Comparison of ENCODE assay signal across 1 cellular context in the genomic region with DNA sequence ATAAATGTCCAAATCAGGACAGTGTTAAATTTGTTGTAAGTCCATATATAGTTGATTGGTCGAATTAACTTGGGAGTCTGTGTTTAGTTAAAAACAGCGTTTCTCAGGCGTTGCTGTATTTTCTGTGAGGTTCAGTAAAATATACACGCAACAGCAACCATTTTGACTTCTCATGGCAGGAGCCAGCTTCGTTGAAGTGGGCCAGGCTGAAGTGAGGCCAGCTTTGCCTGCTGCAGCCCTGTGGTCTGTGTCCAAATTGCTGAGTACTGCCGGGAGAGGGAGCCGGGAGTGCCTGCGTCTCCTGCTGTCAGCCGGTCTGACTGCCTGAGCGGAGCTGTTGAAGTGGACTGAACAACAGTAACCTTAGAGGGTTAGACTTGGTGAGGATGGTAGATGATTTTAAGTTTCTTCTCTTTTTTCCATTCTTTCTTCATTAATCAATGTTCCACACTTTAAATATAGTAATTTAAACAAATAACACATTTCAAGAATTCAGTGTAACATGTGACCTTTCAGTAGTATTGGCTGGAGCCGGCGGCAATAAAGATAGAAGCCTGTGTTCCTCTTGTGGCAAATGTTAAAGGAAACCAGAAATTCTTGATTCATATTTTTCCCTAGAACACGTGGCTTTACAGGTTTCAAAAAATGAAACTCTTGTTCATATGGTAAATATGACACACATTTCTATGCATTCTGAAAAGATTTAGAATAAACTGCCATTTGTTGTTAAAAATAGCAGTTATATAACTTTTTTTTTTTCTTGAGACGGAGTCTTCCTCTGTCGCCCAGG.
TF ChIP-seq lines count a peak whose summit lies in the region.

No MANE protein-coding gene starts in this region.

TF ChIP-seq in HCT116, 20 proteins besides CTCF, POLR2A, EP300 and RAD21 (continued from another document):
- TF ChIP-seq, protein P1, sequence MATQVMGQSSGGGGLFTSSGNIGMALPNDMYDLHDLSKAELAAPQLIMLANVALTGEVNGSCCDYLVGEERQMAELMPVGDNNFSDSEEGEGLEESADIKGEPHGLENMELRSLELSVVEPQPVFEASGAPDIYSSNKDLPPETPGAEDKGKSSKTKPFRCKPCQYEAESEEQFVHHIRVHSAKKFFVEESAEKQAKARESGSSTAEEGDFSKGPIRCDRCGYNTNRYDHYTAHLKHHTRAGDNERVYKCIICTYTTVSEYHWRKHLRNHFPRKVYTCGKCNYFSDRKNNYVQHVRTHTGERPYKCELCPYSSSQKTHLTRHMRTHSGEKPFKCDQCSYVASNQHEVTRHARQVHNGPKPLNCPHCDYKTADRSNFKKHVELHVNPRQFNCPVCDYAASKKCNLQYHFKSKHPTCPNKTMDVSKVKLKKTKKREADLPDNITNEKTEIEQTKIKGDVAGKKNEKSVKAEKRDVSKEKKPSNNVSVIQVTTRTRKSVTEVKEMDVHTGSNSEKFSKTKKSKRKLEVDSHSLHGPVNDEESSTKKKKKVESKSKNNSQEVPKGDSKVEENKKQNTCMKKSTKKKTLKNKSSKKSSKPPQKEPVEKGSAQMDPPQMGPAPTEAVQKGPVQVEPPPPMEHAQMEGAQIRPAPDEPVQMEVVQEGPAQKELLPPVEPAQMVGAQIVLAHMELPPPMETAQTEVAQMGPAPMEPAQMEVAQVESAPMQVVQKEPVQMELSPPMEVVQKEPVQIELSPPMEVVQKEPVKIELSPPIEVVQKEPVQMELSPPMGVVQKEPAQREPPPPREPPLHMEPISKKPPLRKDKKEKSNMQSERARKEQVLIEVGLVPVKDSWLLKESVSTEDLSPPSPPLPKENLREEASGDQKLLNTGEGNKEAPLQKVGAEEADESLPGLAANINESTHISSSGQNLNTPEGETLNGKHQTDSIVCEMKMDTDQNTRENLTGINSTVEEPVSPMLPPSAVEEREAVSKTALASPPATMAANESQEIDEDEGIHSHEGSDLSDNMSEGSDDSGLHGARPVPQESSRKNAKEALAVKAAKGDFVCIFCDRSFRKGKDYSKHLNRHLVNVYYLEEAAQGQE (IDR thresholded peaks at IDR 0.05; ENCODE audit: low read depth) = no peak
- TF ChIP-seq JUND (IDR thresholded peaks at IDR 0.05) (no peak), ELF1 (IDR thresholded peaks at IDR 0.05; ENCODE audit: borderline replicate concordance, low read depth) (no peak)
